In the genomic region with DNA sequence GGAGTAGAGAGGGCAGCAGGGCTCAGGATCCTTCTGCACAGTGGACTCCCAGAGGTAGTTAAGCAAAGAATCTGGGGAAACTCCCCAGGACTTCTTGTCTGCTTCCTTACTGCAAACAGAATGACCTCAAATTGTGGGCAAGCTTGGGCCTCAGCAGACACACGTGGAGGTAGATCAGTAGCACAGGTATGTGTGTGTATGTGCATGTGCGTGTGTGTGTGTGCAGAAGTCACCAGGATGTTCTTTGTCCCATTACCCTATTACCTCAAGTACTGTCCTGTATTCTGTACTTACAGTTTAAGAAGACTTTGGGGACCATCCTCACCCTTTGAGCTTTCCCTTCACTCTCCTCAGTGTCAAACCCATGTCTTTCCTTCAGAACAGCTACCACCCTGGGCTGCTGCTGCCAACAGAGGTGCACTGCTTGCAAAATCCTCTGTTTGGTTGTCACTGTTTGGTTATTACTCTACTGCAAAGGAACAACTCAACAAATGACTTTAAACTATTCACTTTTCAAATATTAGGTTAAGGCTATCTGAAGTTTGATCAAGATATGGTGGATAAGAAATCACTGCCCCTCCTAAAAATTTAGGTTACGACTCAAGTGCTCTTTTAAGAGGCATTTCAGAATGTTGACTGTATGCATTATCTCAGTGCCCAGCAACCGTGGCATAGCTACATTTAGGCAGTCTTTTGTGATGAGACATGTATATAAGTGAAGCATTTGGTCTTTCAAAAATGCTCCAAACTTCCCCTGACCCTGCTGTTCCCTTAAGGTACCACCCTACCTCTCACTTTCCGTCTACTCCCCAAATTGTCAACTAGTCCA, we compare ENCODE assay signal across 1 cellular context.
A peak's percentile ranks its signal among the peaks of the same experiment; 100 is the strongest.
TF ChIP-seq lines count a peak whose summit lies in the region.

No MANE protein-coding gene starts in this region.

TF ChIP-seq in HepG2, 621 proteins besides CTCF, POLR2A, EP300 and RAD21 (continued from another document):
- TF ChIP-seq, protein P1, sequence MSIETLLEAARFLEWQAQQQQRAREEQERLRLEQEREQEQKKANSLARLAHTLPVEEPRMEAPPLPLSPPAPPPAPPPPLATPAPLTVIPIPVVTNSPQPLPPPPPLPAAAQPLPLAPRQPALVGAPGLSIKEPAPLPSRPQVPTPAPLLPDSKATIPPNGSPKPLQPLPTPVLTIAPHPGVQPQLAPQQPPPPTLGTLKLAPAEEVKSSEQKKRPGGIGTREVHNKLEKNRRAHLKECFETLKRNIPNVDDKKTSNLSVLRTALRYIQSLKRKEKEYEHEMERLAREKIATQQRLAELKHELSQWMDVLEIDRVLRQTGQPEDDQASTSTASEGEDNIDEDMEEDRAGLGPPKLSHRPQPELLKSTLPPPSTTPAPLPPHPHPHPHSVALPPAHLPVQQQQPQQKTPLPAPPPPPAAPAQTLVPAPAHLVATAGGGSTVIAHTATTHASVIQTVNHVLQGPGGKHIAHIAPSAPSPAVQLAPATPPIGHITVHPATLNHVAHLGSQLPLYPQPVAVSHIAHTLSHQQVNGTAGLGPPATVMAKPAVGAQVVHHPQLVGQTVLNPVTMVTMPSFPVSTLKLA (IDR thresholded peaks at IDR 0.05) = peak; percentile 80
TF ChIP-seq in HepG2: peak in this region for 1.
